In the genomic region with DNA sequence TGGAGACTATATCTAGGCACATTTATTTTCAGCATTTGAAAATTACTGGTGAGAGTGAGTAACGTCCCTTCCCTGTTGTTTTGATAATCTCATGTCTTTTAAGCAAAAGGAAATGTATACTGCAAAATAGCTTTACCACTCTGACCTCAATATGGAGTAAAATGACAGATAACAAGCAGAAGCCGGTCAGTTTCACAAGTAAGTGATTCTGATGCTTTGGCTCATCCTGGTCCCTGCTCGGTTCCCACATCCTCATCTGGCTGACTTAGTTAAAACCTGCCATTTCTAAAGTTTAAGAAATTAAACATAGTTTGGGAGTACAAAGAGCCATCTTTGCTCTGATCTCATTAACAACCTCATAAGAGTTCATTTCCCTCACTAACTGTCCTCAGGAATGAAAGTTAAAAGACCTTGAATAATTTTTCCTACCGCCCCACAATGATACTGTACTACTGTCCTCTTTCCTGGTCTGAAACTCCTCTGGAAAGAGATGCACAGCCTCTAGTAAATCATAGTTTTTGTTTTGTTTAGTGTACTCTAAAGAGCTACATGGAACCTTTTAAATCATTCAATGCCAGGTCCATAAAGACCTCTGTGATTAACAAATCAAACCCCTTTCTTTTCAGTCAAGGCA, we compare ENCODE assay signal across 13 cellular contexts.
DNase-seq lines count a peak whose midpoint lies in the region; ATAC-seq, FAIRE-seq and TF ChIP-seq lines count a peak whose summit lies in the region.
"Had no signal": no experiment of that assay in that cellular context is flagged by ENCODE, and none has a peak within 500 bp of the region (broad histone marks: within the 10 kb centered on the region; RNA-seq: fewer than 3 reads in every experiment).

No MANE protein-coding gene starts in this region.

- TF ChIP-seq RAD21 in HCT116 (IDR thresholded peaks at IDR 0.05; ENCODE audit: low read depth) = no peak

- peaks cover 20% of the 10 kb centered on the region for H3K36me3 Mint-ChIP-seq in activated naive CD4-positive, alpha-beta T cell treated with anti-CD3 and anti-CD28 coated beads for 36 hours (ENCODE audit: low read depth)
- H3K36me3 Mint-ChIP-seq in T-helper 2 cell treated with Interferon-gamma antibody and Interleukin-4, amounts not matched to agents 5 μg/mL and 100 μg/mL, for 36 hours (ENCODE audit: low read depth) = peaks cover 42% of the 10 kb centered on the region
- peaks cover 100% of the 10 kb centered on the region for H3K36me3 Mint-ChIP-seq in stimulated activated effector memory CD8-positive, alpha-beta T cell treated with anti-CD3 and anti-CD28 coated beads, Interleukin-12 subunit alpha, Interleukin-12 subunit beta, amount 100 ng/mL, for 72 hours

- H3K9ac ChIP-seq in HCT116 (ENCODE audit: low read length) = no peak overlapping the region

- intact Hi-C loops in activated naive CD4-positive, alpha-beta T cell treated with anti-CD3 and anti-CD28 coated beads for 36 hours (cut with micrococcal nuclease) = loop anchor here (1.0 kb wide), 3 partner anchors 18 to 43 kb away; no protein-coding TSS in a partner anchor
- intact Hi-C loops in HCT116 (cut with micrococcal nuclease) = no loop called here

- TF ChIP-seq CTCF in HCT116 (IDR thresholded peaks at IDR 0.05 in 2 of 3, conservative IDR thresholded peaks at IDR 0.05 in 1 of 3; ENCODE audit: borderline replicate concordance in 1 of 3, insufficient read depth in 1 of 3, low read depth in 2 of 3, low read length in 2 of 3) = no peak

- peaks cover 43% of the 10 kb centered on the region; the same call in 1 of the 2 replicates for H3K27me3 ChIP-seq in HCT116 (ENCODE audit: insufficient read depth, low read length)
- H3K27me3 ChIP-seq: neutrophil had no signal

- H3K9me3 ChIP-seq in HCT116 (ENCODE audit: control insufficient read depth in 1 of 2, insufficient read depth in 1 of 2, low read depth in 1 of 2, low read length in 2 of 2) = no peaks in the 10 kb centered on the region
- H3K9me3 ChIP-seq: neutrophil had no signal

- H3K79me2 ChIP-seq in HCT116 (ENCODE audit: insufficient read depth, low read length) = no peaks in the 10 kb centered on the region

- H3K4me3 ChIP-seq in HCT116 (replicated peaks in 1 of 2; ENCODE audit: low read depth in 1 of 2, low read length in 2 of 2) = no peak overlapping the region

- no peaks in the 10 kb centered on the region for H3K36me3 ChIP-seq in HCT116 (ENCODE audit: control insufficient read depth in 1 of 2, insufficient read depth in 2 of 2, low read length in 2 of 2)
- H3K36me3 ChIP-seq: neutrophil had no signal

- H3K4me1 ChIP-seq in HCT116 (ENCODE audit: control insufficient read depth in 1 of 2, insufficient read depth in 2 of 2, low read length in 2 of 2) = no peaks in the 10 kb centered on the region

- H3K4me1 Mint-ChIP-seq in activated naive CD4-positive, alpha-beta T cell treated with anti-CD3 and anti-CD28 coated beads for 36 hours (ENCODE audit: low read depth) = peaks cover 90% of the 10 kb centered on the region
- H3K4me1 Mint-ChIP-seq in T-helper 2 cell treated with Interferon-gamma antibody and Interleukin-4, amounts not matched to agents 5 μg/mL and 100 μg/mL, for 36 hours (ENCODE audit: low read depth) = peaks cover 57% of the 10 kb centered on the region
- peaks cover 92% of the 10 kb centered on the region for H3K4me1 Mint-ChIP-seq in stimulated activated effector memory CD8-positive, alpha-beta T cell treated with anti-CD3 and anti-CD28 coated beads, Interleukin-12 subunit alpha, Interleukin-12 subunit beta, amount 100 ng/mL, for 72 hours

- CTCF ChIA-PET in activated naive CD4-positive, alpha-beta T cell treated with anti-CD3 and anti-CD28 coated beads for 36 hours (lab: Charles Lee) = interaction anchor here (0.6 to 3.8 kb wide), 9 partner anchors 12 to 366 kb away, joined by 3 to 15 read pairs (median 4); a partner anchor contains a TSS
- CTCF ChIA-PET in HCT116 (lab: Charles Lee) = interaction anchor here (1.1 kb wide), 1 partner anchor 223 kb away, joined by 5 read pairs; no protein-coding TSS in a partner anchor

- no peaks in the 10 kb centered on the region for H3K27me3 Mint-ChIP-seq in activated naive CD4-positive, alpha-beta T cell treated with anti-CD3 and anti-CD28 coated beads for 36 hours (ENCODE audit: low read depth)
- no peaks in the 10 kb centered on the region for H3K27me3 Mint-ChIP-seq in T-helper 2 cell treated with Interferon-gamma antibody and Interleukin-4, amounts not matched to agents 5 μg/mL and 100 μg/mL, for 36 hours (ENCODE audit: low read depth)

- no peak overlapping the region for H3K4me3 Mint-ChIP-seq in activated naive CD4-positive, alpha-beta T cell treated with anti-CD3 and anti-CD28 coated beads for 36 hours
- peak overlapping the region; percentile 54 for H3K4me3 Mint-ChIP-seq in T-helper 2 cell treated with Interferon-gamma antibody and Interleukin-4, amounts not matched to agents 5 μg/mL and 100 μg/mL, for 36 hours
- peak overlapping the region; percentile 73 for H3K4me3 Mint-ChIP-seq in stimulated activated effector memory CD8-positive, alpha-beta T cell treated with anti-CD3 and anti-CD28 coated beads, Interleukin-12 subunit alpha, Interleukin-12 subunit beta, amount 100 ng/mL, for 72 hours

- RAD21 ChIA-PET in HCT116 (lab: Charles Lee; ENCODE audit: low non-redundant PET in 1 of 2, low total read pairs in 2 of 2, uncharacterized antibody in 2 of 2, unreplicated experiment in 2 of 2) = no interaction called here

- TF ChIP-seq POLR2A in HCT116 (IDR thresholded peaks at IDR 0.05; ENCODE audit: borderline replicate concordance, extremely low read depth, insufficient read depth, insufficient read length) (no peak), GM12892 (IDR thresholded peaks at IDR 0.05; ENCODE audit: low read depth, low read length) (no peak)

- H3K27ac Mint-ChIP-seq in activated naive CD4-positive, alpha-beta T cell treated with anti-CD3 and anti-CD28 coated beads for 36 hours = peak overlapping the region; percentile 18
- peak overlapping the region; percentile 59 for H3K27ac Mint-ChIP-seq in T-helper 2 cell treated with Interferon-gamma antibody and Interleukin-4, amounts not matched to agents 5 μg/mL and 100 μg/mL, for 36 hours
- peak overlapping the region; percentile 94 for H3K27ac Mint-ChIP-seq in stimulated activated effector memory CD8-positive, alpha-beta T cell treated with anti-CD3 and anti-CD28 coated beads, Interleukin-12 subunit alpha, Interleukin-12 subunit beta, amount 100 ng/mL, for 72 hours

- H2AFZ ChIP-seq in HCT116 (ENCODE audit: low read depth, low read length, poor library complexity, severe bottlenecking) = no peak overlapping the region

- POLR2A ChIA-PET in HCT116 (lab: Charles Lee) = no interaction called here

- BruUV-seq in HCT116 (replicated peaks; lab: Mats Ljungman, UMichigan) = no TSS peak

- H3K27ac ChIP-seq in HCT116 (ENCODE audit: low read depth, low read length) = no peak overlapping the region
- H3K27ac ChIP-seq: neutrophil had no signal

- DNase-seq in activated naive CD4-positive, alpha-beta T cell treated with anti-CD3 and anti-CD28 coated beads for 36 hours = peak; percentile 61
- no peak for DNase-seq in activated naive CD4-positive, alpha-beta T cell treated with anti-CD3 and anti-CD28 coated beads, Interleukin-2, amount 50 U/mL, for 16 hours
- DNase-seq in HCT116 (ENCODE audit: low read depth, low spot score) = no peak
- DNase-seq in T-helper 2 cell treated with Interferon-gamma antibody and Interleukin-4, amounts not matched to agents 5 μg/mL and 100 μg/mL, for 36 hours (ENCODE audit: low spot score) = peak; percentile 55
- DNase-seq in stimulated activated effector memory CD8-positive, alpha-beta T cell treated with anti-CD3 and anti-CD28 coated beads, Interleukin-12 subunit alpha, Interleukin-12 subunit beta, amount 100 ng/mL, for 72 hours (ENCODE audit: low spot score in 2 of 2) = no peak
- no peak for DNase-seq in NCI-H2029 treated with DMSO at 0.1 percent for 48 hours (lab: John Stamatoyannopoulos, UW)
- DNase-seq in GM12892 (ENCODE audit: insufficient read length) = no peak
- no peak for DNase-seq in NK-92 treated with Interleukin-12 subunit alpha and Interleukin-12 subunit beta, amount 100 ng/mL, for 24 hours (lab: John Stamatoyannopoulos, UW)
- DNase-seq: activated effector memory CD4-positive, alpha-beta T cell treated with Interleukin-2 at 50 U/mL for 16 hours; dermis blood vessel endothelial cell; KBM-7; T1000 had no signal

- H3K9me3 Mint-ChIP-seq in activated naive CD4-positive, alpha-beta T cell treated with anti-CD3 and anti-CD28 coated beads for 36 hours = peaks cover 6% of the 10 kb centered on the region
- H3K9me3 Mint-ChIP-seq in T-helper 2 cell treated with Interferon-gamma antibody and Interleukin-4, amounts not matched to agents 5 μg/mL and 100 μg/mL, for 36 hours = peaks cover 13% of the 10 kb centered on the region
- no peaks in the 10 kb centered on the region for H3K9me3 Mint-ChIP-seq in stimulated activated effector memory CD8-positive, alpha-beta T cell treated with anti-CD3 and anti-CD28 coated beads, Interleukin-12 subunit alpha, Interleukin-12 subunit beta, amount 100 ng/mL, for 72 hours

- ATAC-seq in HCT116 = peak; percentile 42
- peak; percentile 72 for ATAC-seq in stimulated activated effector memory CD8-positive, alpha-beta T cell treated with anti-CD3 and anti-CD28 coated beads, Interleukin-12 subunit alpha, Interleukin-12 subunit beta, amount 100 ng/mL, for 72 hours

- no peaks in the 10 kb centered on the region for H3K9me2 ChIP-seq in HCT116 (ENCODE audit: insufficient read depth)

- FAIRE-seq in GM12892 (lab: Jason Lieb, UNC) = no peak

- no peaks in the 10 kb centered on the region for H4K20me1 ChIP-seq in HCT116 (ENCODE audit: insufficient read depth)

- H3K4me2 ChIP-seq in HCT116 (ENCODE audit: low read length) = no peak overlapping the region

TF ChIP-seq in HCT116, 20 proteins besides CTCF, POLR2A, EP300 and RAD21 (continues in another document):
- TF ChIP-seq SIN3A (IDR thresholded peaks at IDR 0.05; ENCODE audit: low read depth) (no peak), SRF (IDR thresholded peaks at IDR 0.05; ENCODE audit: low read depth) (no peak), ZNF274 (IDR thresholded peaks at IDR 0.05; ENCODE audit: low read depth, low read length) (no peak), JUND (IDR thresholded peaks at IDR 0.05) (no peak), FOSL1 (IDR thresholded peaks at IDR 0.05; ENCODE audit: low read depth) (no peak), CEBPB (IDR thresholded peaks at IDR 0.05; ENCODE audit: low read depth) (no peak)

Comparison
In these comparisons a context has a peak if more than half of its experiments do, and no peak if none do; other contexts are left out.
1. DNase-seq: peak in activated naive CD4-positive, alpha-beta T cell treated with anti-CD3 and anti-CD28 coated beads for 36 hours (single experiment) and T-helper 2 cell treated with Interferon-gamma antibody and Interleukin-4, amounts not matched to agents 5 μg/mL and 100 μg/mL, for 36 hours (single experiment); none in activated naive CD4-positive, alpha-beta T cell treated with anti-CD3 and anti-CD28 coated beads, Interleukin-2, amount 50 U/mL, for 16 hours (single experiment), HCT116 (single experiment), stimulated activated effector memory CD8-positive, alpha-beta T cell treated with anti-CD3 and anti-CD28 coated beads, Interleukin-12 subunit alpha, Interleukin-12 subunit beta, amount 100 ng/mL, for 72 hours (0 of 2), NCI-H2029 treated with DMSO at 0.1 percent for 48 hours (single experiment), GM12892 (single experiment) and NK-92 treated with Interleukin-12 subunit alpha and Interleukin-12 subunit beta, amount 100 ng/mL, for 24 hours (single experiment).
2. H3K27ac Mint-ChIP-seq: peak in every context shown above with its lines; median percentile 94 in stimulated activated effector memory CD8-positive, alpha-beta T cell treated with anti-CD3 and anti-CD28 coated beads, Interleukin-12 subunit alpha, Interleukin-12 subunit beta, amount 100 ng/mL, for 72 hours; 59 in T-helper 2 cell treated with Interferon-gamma antibody and Interleukin-4, amounts not matched to agents 5 μg/mL and 100 μg/mL, for 36 hours; 18 in activated naive CD4-positive, alpha-beta T cell treated with anti-CD3 and anti-CD28 coated beads for 36 hours.